ENCODE assay signal across 8 cellular contexts in genomic region chr12:40107098-40107802, GRCh38. TPM values are rescaled to one million over a fixed set of nuclear protein-coding genes. Genes with fewer than 3 reads are reported as not detected.
A peak's percentile ranks its signal among the peaks of the same experiment; 100 is the strongest.
DNase-seq lines count a peak whose midpoint lies in the region; ATAC-seq and TF ChIP-seq lines count a peak whose summit lies in the region.

No MANE protein-coding gene starts in this region.

- H3K4me1 ChIP-seq in right atrium auricular region (peaks cover 0 to 30% of the 10 kb centered on the region in 2 donors), aorta (ENCODE audit: control insufficient read depth in 1 of 2, insufficient read depth in 2 of 2, low read length in 2 of 2) (peaks cover 0 to 6% of the 10 kb centered on the region in 2 donors)

- whole genome bisulfite sequencing in aorta, 2 donors = 2 to 4% methylated on average over 19 of the region's 19 CpGs

- H3K27me3 ChIP-seq in right atrium auricular region (no peaks in the 10 kb centered on the region), aorta (ENCODE audit: control insufficient read depth in 1 of 2, insufficient read depth in 2 of 2, low read length in 1 of 2) (no peaks in the 10 kb centered on the region)

- H3K27ac ChIP-seq in right atrium auricular region = no peak overlapping the region
- no peak overlapping the region for H3K27ac ChIP-seq in aorta (ENCODE audit: low read depth in 1 of 2, low read length in 2 of 2)

- TF ChIP-seq CTCF in GM12872 (IDR thresholded peaks at IDR 0.05; ENCODE audit: insufficient read depth, low read depth, low read length) (peak; percentile 84), right atrium auricular region (IDR thresholded peaks at IDR 0.05) (peak; percentile 93 to 97), retinal pigment epithelial cell (conservative IDR thresholded peaks at IDR 0.05; ENCODE audit: low read depth, low read length) (peak; percentile 88)

- ATAC-seq in HG02763 (IDR thresholded peaks at IDR 0.05; ENCODE audit: unreplicated experiment) (peak; percentile 30), aorta (ENCODE audit: low FRiP score) (peak; percentile 84)

- peak overlapping the region in 1 of 2 donors; percentile 99 for H3K4me3 ChIP-seq in right atrium auricular region
- H3K4me3 ChIP-seq in retinal pigment epithelial cell (ENCODE audit: low read length) = peak overlapping the region; percentile 13
- H3K4me3 ChIP-seq in aorta (ENCODE audit: low read length in 2 of 2) = peak overlapping the region; percentile 70 to 81

- DNase-seq in NCI-H1694 (lab: John Stamatoyannopoulos, UW) (peak; percentile 85), T-helper 1 cell (peak; percentile 71 to 91 (median 77)), amniotic stem cell (lab: John Stamatoyannopoulos, UW) (peak; percentile 64), right atrium auricular region (ENCODE audit: low spot score) (peak; percentile 93), retinal pigment epithelial cell (ENCODE audit: low read depth) (peak; percentile 20), aorta (peak; percentile 90 to 97)

- H3K36me3 ChIP-seq in right atrium auricular region = no peaks in the 10 kb centered on the region
- no peaks in the 10 kb centered on the region for H3K36me3 ChIP-seq in aorta (ENCODE audit: control insufficient read depth in 1 of 2, insufficient read depth in 2 of 2, low read length in 1 of 2)

- H3K9me3 ChIP-seq in right atrium auricular region (no peaks in the 10 kb centered on the region), aorta (ENCODE audit: control insufficient read depth, low read length) (no peaks in the 10 kb centered on the region)

- intact Hi-C loops in aorta (cut with DNase I) = loop anchor here (2.0 to 5.0 kb wide), 2 partner anchors 96 to 340 kb away; no protein-coding TSS in a partner anchor

RNA-seq across cellular contexts. Expression of gene SLC2A13, which starts 1.4 kb away (rescaled TPM):
- total RNA-seq in right atrium auricular region = 10 to 100 TPM in 1 of 2 donors, 1 to 10 TPM in 1; 8.8 to 14.6 TPM
- 10 to 100 TPM in 1 of 2 donors, 1 to 10 TPM in 1; 9.0 to 11.4 TPM for total RNA-seq in aorta
- polyA plus RNA-seq in aorta = 1 to 10 TPM; 1.1 to 2.8 TPM

Comparison
In these comparisons a context has a peak if more than half of its experiments do, and no peak if none do; other contexts are left out.
1. DNase-seq: peak in every context shown above with its lines; median percentile 94 in aorta; 93 in right atrium auricular region; 85 in NCI-H1694; 77 in T-helper 1 cell; 64 in amniotic stem cell; 20 in retinal pigment epithelial cell.